8 cellular contexts compared by ENCODE assay signal in the genomic region with DNA sequence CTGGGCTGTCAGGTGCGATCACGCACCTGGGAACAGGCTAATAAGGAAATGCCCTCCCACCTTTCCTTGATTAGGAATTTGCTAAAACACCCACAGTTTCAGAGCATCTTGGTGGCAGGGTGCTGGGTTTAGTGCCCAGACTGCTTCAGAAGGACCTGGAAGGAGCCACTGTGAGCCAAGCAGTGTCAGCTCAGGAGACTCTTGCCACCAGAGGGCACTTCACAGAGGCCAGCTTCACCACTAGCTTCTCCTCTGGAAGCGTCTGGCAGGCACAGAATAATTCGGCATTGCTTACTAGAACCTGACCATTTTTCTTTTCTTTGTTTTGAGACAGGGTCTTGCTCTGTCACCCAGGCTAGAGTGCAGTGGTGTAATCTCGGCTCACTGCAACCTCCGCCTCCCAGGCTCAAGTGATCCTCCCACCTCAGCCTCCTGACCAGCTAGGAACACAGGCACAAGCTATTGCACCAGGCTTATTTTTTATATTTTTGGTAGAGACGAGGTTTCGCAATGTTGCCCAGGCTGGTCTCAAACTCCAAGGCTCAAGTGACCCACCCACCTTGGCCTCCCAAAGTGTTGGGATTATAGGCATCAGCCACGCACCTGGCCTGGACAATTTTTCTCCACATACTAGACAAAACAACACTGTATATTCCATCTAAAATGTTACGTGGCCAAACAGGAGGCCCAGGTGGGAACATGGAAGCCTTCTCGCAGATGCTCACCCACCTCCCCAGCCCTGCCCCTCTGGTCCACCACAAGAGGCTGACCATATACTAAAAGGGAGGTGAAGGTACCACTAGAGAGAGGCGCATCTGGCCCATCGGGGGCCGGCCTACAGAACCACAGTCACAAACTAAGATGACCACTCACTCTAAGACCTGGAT. TPM values are rescaled to one million over a fixed set of nuclear protein-coding genes. Genes with fewer than 3 reads are reported as not detected.
DNase-seq lines count a peak whose midpoint lies in the region; ATAC-seq, FAIRE-seq and TF ChIP-seq lines count a peak whose summit lies in the region.

No MANE protein-coding gene starts in this region.

- H3K36me3 Mint-ChIP-seq in HFFc6 (ENCODE audit: low read depth) (peaks cover 66% of the 10 kb centered on the region), astrocyte (ENCODE audit: low read depth, unreplicated experiment) (peaks cover 45% of the 10 kb centered on the region)

- peaks cover 8% of the 10 kb centered on the region for H3K4me1 ChIP-seq in astrocyte (ENCODE audit: insufficient read depth, low read length)

- no peak for FAIRE-seq in astrocyte (lab: Jason Lieb, UNC)

- H3K4me2 ChIP-seq in astrocyte (ENCODE audit: low read length) = no peak overlapping the region

- H3K4me3 Mint-ChIP-seq in HFFc6 (no peak overlapping the region), astrocyte (ENCODE audit: unreplicated experiment) (no peak overlapping the region)

- peaks cover 25% of the 10 kb centered on the region for H3K79me2 ChIP-seq in astrocyte (ENCODE audit: insufficient read depth, low read length)

- H3K4me1 Mint-ChIP-seq in HFFc6 (ENCODE audit: low read depth) (peaks cover 10% of the 10 kb centered on the region; the same call in 1 of the 2 replicates), astrocyte (ENCODE audit: low read depth, unreplicated experiment) (peaks cover 4% of the 10 kb centered on the region)

- peaks cover 62% of the 10 kb centered on the region for H3K36me3 ChIP-seq in astrocyte (ENCODE audit: insufficient read depth, low read length)

- peak; percentile 33 for ATAC-seq in left lobe of liver
- ATAC-seq in HG03045 (IDR thresholded peaks at IDR 0.05; ENCODE audit: unreplicated experiment) = no peak

- H3K27me3 ChIP-seq in astrocyte (ENCODE audit: insufficient read depth, low read length) = no peaks in the 10 kb centered on the region

- H3K27ac Mint-ChIP-seq in HFFc6 (no peak overlapping the region), astrocyte (ENCODE audit: unreplicated experiment) (no peak overlapping the region)

- H3K9me3 ChIP-seq in astrocyte (ENCODE audit: insufficient read depth, low read depth, low read length) = no peaks in the 10 kb centered on the region

- no peak overlapping the region for H2AFZ ChIP-seq in astrocyte (ENCODE audit: low read depth, low read length)

- H3K27ac ChIP-seq in astrocyte (ENCODE audit: low read depth, low read length) = no peak overlapping the region

- H3K4me3 ChIP-seq in AG10803 (ENCODE audit: low read length) (no peak overlapping the region), astrocyte (ENCODE audit: insufficient read depth, low read depth, low read length) (no peak overlapping the region)

- H4K20me1 ChIP-seq in astrocyte (ENCODE audit: insufficient read depth, low read length) = peaks cover 60% of the 10 kb centered on the region

- TF ChIP-seq CTCF in AG10803 (conservative IDR thresholded peaks at IDR 0.05; ENCODE audit: low read length) (peak; percentile 58), HFFc6 (IDR thresholded peaks at IDR 0.05) (peak; percentile 76), astrocyte (IDR thresholded peaks at IDR 0.05; ENCODE audit: insufficient read depth, low read depth, low read length) (peak; percentile 30)

- H3K9me3 Mint-ChIP-seq in HFFc6 = no peaks in the 10 kb centered on the region
- H3K9me3 Mint-ChIP-seq in astrocyte (ENCODE audit: unreplicated experiment) = no peaks in the 10 kb centered on the region

- peaks cover 2% of the 10 kb centered on the region; the same call in 1 of the 2 replicates for H3K27me3 Mint-ChIP-seq in HFFc6 (ENCODE audit: insufficient read depth)
- no peaks in the 10 kb centered on the region for H3K27me3 Mint-ChIP-seq in astrocyte (ENCODE audit: low read depth, unreplicated experiment)

- no peak overlapping the region for H3K9ac ChIP-seq in astrocyte (ENCODE audit: low read length)

- DNase-seq in AG10803 (ENCODE audit: low read depth) (peak; percentile 39), HFFc6 (peak; percentile 32), astrocyte (ENCODE audit: low read depth) (no peak), left lobe of liver (ENCODE audit: low spot score) (no peak), CD1c-positive myeloid dendritic cell (ENCODE audit: extremely low spot score) (no peak), EL (no peak), NCI-H345 (lab: John Stamatoyannopoulos, UW) (no peak)

RNA-seq across cellular contexts. Expression of a gene that starts 14.1 kb away (rescaled TPM):
- 10 to 100 TPM; 34.8 to 39.4 (median 37.0) TPM for total RNA-seq in HFFc6 (2021; fragmentation: NEBNext Ultra II Directional; extraction: Animal tissue kit (Norgen Biotek cat#: 25700))
- 28.3 and 35.3 TPM in 2 replicates for total RNA-seq in astrocyte
- 18.7 TPM for total RNA-seq in left lobe of liver

RNA-seq across cellular contexts. Expression of a gene that starts 14.2 kb away (rescaled TPM):
- 1 to 10 TPM; 5.1 to 8.1 (median 6.7) TPM for total RNA-seq in HFFc6 (2021; fragmentation: NEBNext Ultra II Directional; extraction: Animal tissue kit (Norgen Biotek cat#: 25700))
- total RNA-seq in astrocyte = 6.7 and 8.5 TPM in 2 replicates
- 3.2 TPM for total RNA-seq in left lobe of liver

Comparison
In these comparisons a context has a peak if more than half of its experiments do, and no peak if none do; other contexts are left out.
1. DNase-seq: peak in AG10803 (single experiment) and HFFc6 (single experiment); none in astrocyte (single experiment), left lobe of liver (single experiment), CD1c-positive myeloid dendritic cell (single experiment), EL (single experiment) and NCI-H345 (single experiment).
2. Peak in every context shown above with its lines, with median percentiles within 50 percentile points of each other: CTCF ChIP-seq.